In the genomic region with DNA sequence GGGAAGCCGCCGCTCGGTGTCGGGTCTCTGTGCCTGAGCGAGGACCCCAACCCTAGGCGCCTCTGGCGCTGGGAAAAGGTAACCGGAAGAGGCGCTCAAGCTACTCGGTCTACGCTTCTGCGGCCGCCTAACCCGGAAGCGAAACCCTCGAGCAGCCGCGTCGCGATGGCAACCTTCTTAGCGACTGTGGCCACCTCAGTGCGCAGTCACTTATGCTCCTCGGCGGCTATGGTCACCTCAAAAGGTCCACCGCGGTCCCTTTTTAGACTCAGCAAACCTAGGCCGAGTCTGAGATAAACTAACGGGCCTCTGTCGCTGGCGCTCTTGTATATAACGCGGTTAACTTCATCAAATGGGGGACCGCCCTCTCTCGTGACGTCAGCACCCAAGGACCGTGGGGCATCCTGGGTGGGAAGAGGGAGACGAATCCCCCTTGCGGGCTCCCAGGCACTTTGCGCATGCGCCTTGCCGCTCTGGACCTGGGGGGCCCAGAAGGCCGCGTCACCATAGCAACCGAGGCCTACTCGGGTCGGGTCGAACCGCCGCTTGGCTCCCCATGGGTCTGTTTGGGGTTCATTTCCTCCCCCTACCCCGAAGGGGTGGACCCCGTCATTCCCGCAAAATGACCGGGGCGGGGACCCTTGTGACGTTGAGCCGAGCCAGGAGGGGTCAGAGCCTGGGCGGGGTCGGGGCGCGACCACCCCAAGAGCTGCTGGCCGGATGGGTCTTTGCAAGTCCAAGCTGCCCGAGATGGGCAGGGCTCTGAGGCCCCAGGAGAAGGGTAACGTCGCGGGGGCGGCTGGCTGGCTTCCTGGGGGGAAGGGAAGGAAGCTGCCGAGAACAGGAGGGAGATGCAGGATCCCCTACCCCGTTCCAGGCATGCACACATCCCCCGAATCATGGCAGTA, we compare ENCODE assay signal across 8 cellular contexts. TPM values are rescaled to one million over a fixed set of nuclear protein-coding genes. Genes with fewer than 3 reads are reported as not detected.
DNase-seq lines count a peak whose midpoint lies in the region; ATAC-seq and TF ChIP-seq lines count a peak whose summit lies in the region.

A gene with protein sequence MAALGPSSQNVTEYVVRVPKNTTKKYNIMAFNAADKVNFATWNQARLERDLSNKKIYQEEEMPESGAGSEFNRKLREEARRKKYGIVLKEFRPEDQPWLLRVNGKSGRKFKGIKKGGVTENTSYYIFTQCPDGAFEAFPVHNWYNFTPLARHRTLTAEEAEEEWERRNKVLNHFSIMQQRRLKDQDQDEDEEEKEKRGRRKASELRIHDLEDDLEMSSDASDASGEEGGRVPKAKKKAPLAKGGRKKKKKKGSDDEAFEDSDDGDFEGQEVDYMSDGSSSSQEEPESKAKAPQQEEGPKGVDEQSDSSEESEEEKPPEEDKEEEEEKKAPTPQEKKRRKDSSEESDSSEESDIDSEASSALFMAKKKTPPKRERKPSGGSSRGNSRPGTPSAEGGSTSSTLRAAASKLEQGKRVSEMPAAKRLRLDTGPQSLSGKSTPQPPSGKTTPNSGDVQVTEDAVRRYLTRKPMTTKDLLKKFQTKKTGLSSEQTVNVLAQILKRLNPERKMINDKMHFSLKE (minus strand): TSS at position 91 of the 908 bp plus-strand sequence. CDS start 169 bp downstream, outside the sequence.

- peak within 1 kb of the TSS; percentile 92 for H2AFZ ChIP-seq in GM23248

- peaks cover 25% of the 10 kb centered on the region for H3K79me2 ChIP-seq in DOHH2 (ENCODE audit: control insufficient read depth, low read length)
- H3K79me2 ChIP-seq in GM23248 (ENCODE audit: insufficient read depth) = peaks cover 44% of the 10 kb centered on the region

- 1% methylated on average over 63 to 64 of the region's 69 CpGs for WGBS in GM23248 (ENCODE audit: low coverage in 1 of 2, low lambda C conversion rate in 2 of 2, missing lambda C conversion rate in 2 of 2), 2 experiments

- H3K9me3 ChIP-seq in DOHH2 (ENCODE audit: control insufficient read depth, insufficient read depth, low read length) = no peaks in the 10 kb centered on the region
- no peaks in the 10 kb centered on the region for H3K9me3 ChIP-seq in GM23248 (ENCODE audit: low read depth)
- H3K9me3 ChIP-seq in RWPE2 (ENCODE audit: severe bottlenecking) = no peaks in the 10 kb centered on the region

- H3F3A ChIP-seq in DOHH2 (ENCODE audit: control insufficient read depth, insufficient read depth) = no peaks in the 10 kb centered on the region
- no peaks in the 10 kb centered on the region for H3F3A ChIP-seq in GM23248 (ENCODE audit: insufficient read depth)

- peak within 1 kb of the TSS; percentile 96 for H3K9ac ChIP-seq in GM23248

- intact Hi-C loops in activated T-helper 2 cell treated with anti-CD3 and anti-CD28 coated beads, Interferon-gamma antibody, Interleukin-2, Interleukin-4, amounts not matched to agents 10 μg/mL and 5 μg/mL and 100 μg/mL, durations not matched to agents 14 hours and 24 hours and 36 hours (cut with micrococcal nuclease) = loop anchor here (1.0 kb wide), 2 partner anchors 20 to 32 kb away; no protein-coding TSS in a partner anchor

- H3K27me3 ChIP-seq in DOHH2 (ENCODE audit: control insufficient read depth, low read length) (no peaks in the 10 kb centered on the region), GM23248 (replicated peaks; ENCODE audit: insufficient read depth) (no peaks in the 10 kb centered on the region), RWPE2 (ENCODE audit: insufficient read depth, poor library complexity, severe bottlenecking) (no peaks in the 10 kb centered on the region)

- H3K9me3 Mint-ChIP-seq in activated T-helper 2 cell treated with anti-CD3 and anti-CD28 coated beads, Interferon-gamma antibody, Interleukin-2, Interleukin-4, amounts not matched to agents 10 μg/mL and 5 μg/mL and 100 μg/mL, durations not matched to agents 14 hours and 24 hours and 36 hours = no peaks in the 10 kb centered on the region
- no peaks in the 10 kb centered on the region for H3K9me3 Mint-ChIP-seq in natural killer cell treated with Interleukin-12 subunit alpha and Interleukin-12 subunit beta and Interleukin-15 and Interleukin-18, amount 100 ng/mL, for 72 hours

- H3K36me3 ChIP-seq in DOHH2 (ENCODE audit: control insufficient read depth, low read length) (peaks cover 34% of the 10 kb centered on the region), GM23248 (ENCODE audit: low read depth) (peaks cover 18% of the 10 kb centered on the region), RWPE2 (ENCODE audit: low read depth) (peaks cover 35% of the 10 kb centered on the region)

- peak within 1 kb of the TSS; percentile 95 for H3K27ac Mint-ChIP-seq in activated T-helper 2 cell treated with anti-CD3 and anti-CD28 coated beads, Interferon-gamma antibody, Interleukin-2, Interleukin-4, amounts not matched to agents 10 μg/mL and 5 μg/mL and 100 μg/mL, durations not matched to agents 14 hours and 24 hours and 36 hours
- H3K27ac Mint-ChIP-seq in natural killer cell treated with Interleukin-12 subunit alpha and Interleukin-12 subunit beta and Interleukin-15 and Interleukin-18, amount 100 ng/mL, for 72 hours = peak within 1 kb of the TSS; percentile 92 to 94

- no peaks in the 10 kb centered on the region for H3K27me3 Mint-ChIP-seq in activated T-helper 2 cell treated with anti-CD3 and anti-CD28 coated beads, Interferon-gamma antibody, Interleukin-2, Interleukin-4, amounts not matched to agents 10 μg/mL and 5 μg/mL and 100 μg/mL, durations not matched to agents 14 hours and 24 hours and 36 hours (ENCODE audit: low read depth)
- H3K27me3 Mint-ChIP-seq in natural killer cell treated with Interleukin-12 subunit alpha and Interleukin-12 subunit beta and Interleukin-15 and Interleukin-18, amount 100 ng/mL, for 72 hours = no peaks in the 10 kb centered on the region

- in situ Hi-C loops in GM23248 (cut with MboI) = no loop called here

- H3K4me3 ChIP-seq in DOHH2 (ENCODE audit: low read length) = peak within 1 kb of the TSS; percentile 90
- peak within 1 kb of the TSS; percentile 91 for H3K4me3 ChIP-seq in GM23248
- peak within 1 kb of the TSS; percentile 87 for H3K4me3 ChIP-seq in RWPE2 (ENCODE audit: severe bottlenecking)

- DNase-seq in GM23248 (peak; percentile 99), LoVo (ENCODE audit: low spot score) (peak; percentile 89), RWPE2 (ENCODE audit: low spot score) (peak; percentile 90), fibroblast of peridontal ligament (ENCODE audit: extremely low read depth) (peak; percentile 97)
- peak; percentile 87 for DNase-seq in activated T-helper 2 cell treated with anti-CD3 and anti-CD28 coated beads, Interferon-gamma antibody, Interleukin-2, Interleukin-4, amounts not matched to agents 10 μg/mL and 5 μg/mL and 100 μg/mL, durations not matched to agents 14 hours and 24 hours and 36 hours (ENCODE audit: low spot score)
- DNase-seq in natural killer cell treated with Interleukin-12 subunit alpha and Interleukin-12 subunit beta and Interleukin-15 and Interleukin-18, amount 100 ng/mL, for 72 hours (ENCODE audit: low spot score) = peak; percentile 95
- peak; percentile 97 for DNase-seq in stimulated activated naive CD8-positive, alpha-beta T cell treated with anti-CD3 and anti-CD28 coated beads, Interleukin-15, Interleukin-2, amounts not matched to agents 100 U/mL and 50 U/mL, for 24 hours

- H3K4me2 ChIP-seq in DOHH2 (ENCODE audit: low read length) = peak within 1 kb of the TSS; percentile 92
- peak within 1 kb of the TSS; percentile 91 for H3K4me2 ChIP-seq in GM23248 (ENCODE audit: unreplicated experiment)

- no peaks in the 10 kb centered on the region for H4K20me1 ChIP-seq in DOHH2 (ENCODE audit: control insufficient read depth, insufficient read depth, low read depth, low read length)
- no peaks in the 10 kb centered on the region for H4K20me1 ChIP-seq in GM23248 (ENCODE audit: insufficient read depth)

- H3K9me2 ChIP-seq in DOHH2 (replicated peaks; ENCODE audit: control insufficient read depth, low read length) = no peaks in the 10 kb centered on the region
- H3K9me2 ChIP-seq in GM23248 (ENCODE audit: insufficient read depth) = no peaks in the 10 kb centered on the region

- peaks cover 22% of the 10 kb centered on the region for H3K4me1 Mint-ChIP-seq in activated T-helper 2 cell treated with anti-CD3 and anti-CD28 coated beads, Interferon-gamma antibody, Interleukin-2, Interleukin-4, amounts not matched to agents 10 μg/mL and 5 μg/mL and 100 μg/mL, durations not matched to agents 14 hours and 24 hours and 36 hours (ENCODE audit: low read depth)
- peaks cover 20 to 26% of the 10 kb centered on the region in 2 donors for H3K4me1 Mint-ChIP-seq in natural killer cell treated with Interleukin-12 subunit alpha and Interleukin-12 subunit beta and Interleukin-15 and Interleukin-18, amount 100 ng/mL, for 72 hours (ENCODE audit: low read depth in 2 of 2)

- H3K4me1 ChIP-seq in DOHH2 (ENCODE audit: control insufficient read depth, low read length) (peaks cover 18% of the 10 kb centered on the region), GM23248 (ENCODE audit: insufficient read depth) (peaks cover 9% of the 10 kb centered on the region), RWPE2 (ENCODE audit: insufficient read depth, poor library complexity, severe bottlenecking) (peaks cover 3% of the 10 kb centered on the region)

- ATAC-seq in RWPE2 (ENCODE audit: low read depth) = peak; percentile 90
- ATAC-seq in natural killer cell treated with Interleukin-12 subunit alpha and Interleukin-12 subunit beta and Interleukin-15 and Interleukin-18, amount 100 ng/mL, for 72 hours = peak; percentile 91 to 94
- ATAC-seq in stimulated activated naive CD8-positive, alpha-beta T cell treated with anti-CD3 and anti-CD28 coated beads, Interleukin-15, Interleukin-2, amounts not matched to agents 100 U/mL and 50 U/mL, for 24 hours = peak; percentile 87

- H3K27ac ChIP-seq in DOHH2 (ENCODE audit: low read depth, low read length) = peak within 1 kb of the TSS; percentile 49
- H3K27ac ChIP-seq in GM23248 = peak within 1 kb of the TSS; percentile 94
- peak within 1 kb of the TSS; percentile 68 for H3K27ac ChIP-seq in RWPE2 (ENCODE audit: poor library complexity, severe bottlenecking)

- peaks cover 23% of the 10 kb centered on the region for H3K36me3 Mint-ChIP-seq in activated T-helper 2 cell treated with anti-CD3 and anti-CD28 coated beads, Interferon-gamma antibody, Interleukin-2, Interleukin-4, amounts not matched to agents 10 μg/mL and 5 μg/mL and 100 μg/mL, durations not matched to agents 14 hours and 24 hours and 36 hours (ENCODE audit: low read depth)
- peaks cover 2% of the 10 kb centered on the region for H3K36me3 Mint-ChIP-seq in natural killer cell treated with Interleukin-12 subunit alpha and Interleukin-12 subunit beta and Interleukin-15 and Interleukin-18, amount 100 ng/mL, for 72 hours

- peak within 1 kb of the TSS; percentile 88 for H3K4me3 Mint-ChIP-seq in activated T-helper 2 cell treated with anti-CD3 and anti-CD28 coated beads, Interferon-gamma antibody, Interleukin-2, Interleukin-4, amounts not matched to agents 10 μg/mL and 5 μg/mL and 100 μg/mL, durations not matched to agents 14 hours and 24 hours and 36 hours (ENCODE audit: low read depth)
- peak within 1 kb of the TSS; percentile 94 for H3K4me3 Mint-ChIP-seq in natural killer cell treated with Interleukin-12 subunit alpha and Interleukin-12 subunit beta and Interleukin-15 and Interleukin-18, amount 100 ng/mL, for 72 hours

- TF ChIP-seq CTCF in DOHH2 (IDR thresholded peaks at IDR 0.05; ENCODE audit: low read depth, low read length, poor library complexity, severe bottlenecking) (no peak), RWPE2 (IDR thresholded peaks at IDR 0.05; ENCODE audit: poor library complexity, severe bottlenecking) (no peak)

RNA-seq across cellular contexts. Expression of the gene that starts here (rescaled TPM):
- 43.3 and 48.7 TPM in 2 replicates for total RNA-seq in GM23248 (2014; rRNA removed; shearing (Covaris generic))
- polyA plus RNA-seq in GM23248 (2016; fragmentation: Nextera tagmentation; extraction: Ambion mirVana) = 41.2 and 44.0 TPM in 2 replicates
- 59.6 and 60.1 TPM in 2 replicates for total RNA-seq in activated T-helper 2 cell treated with anti-CD3 and anti-CD28 coated beads, Interferon-gamma antibody, Interleukin-2, Interleukin-4, amounts not matched to agents 10 μg/mL and 5 μg/mL and 100 μg/mL, durations not matched to agents 14 hours and 24 hours and 36 hours
- total RNA-seq in natural killer cell treated with Interleukin-12 subunit alpha and Interleukin-12 subunit beta and Interleukin-15 and Interleukin-18, amount 100 ng/mL, for 72 hours = 10 to 100 TPM; 71.1 to 72.6 TPM

Comparison
In these comparisons a context has a peak if more than half of its experiments do, and no peak if none do; other contexts are left out.
1. Peak in every context shown above with its lines: DNase-seq, ATAC-seq, H3K4me3 ChIP-seq and H3K27ac ChIP-seq.